ENCODE assay signal across 9 cellular contexts in the genomic region with DNA sequence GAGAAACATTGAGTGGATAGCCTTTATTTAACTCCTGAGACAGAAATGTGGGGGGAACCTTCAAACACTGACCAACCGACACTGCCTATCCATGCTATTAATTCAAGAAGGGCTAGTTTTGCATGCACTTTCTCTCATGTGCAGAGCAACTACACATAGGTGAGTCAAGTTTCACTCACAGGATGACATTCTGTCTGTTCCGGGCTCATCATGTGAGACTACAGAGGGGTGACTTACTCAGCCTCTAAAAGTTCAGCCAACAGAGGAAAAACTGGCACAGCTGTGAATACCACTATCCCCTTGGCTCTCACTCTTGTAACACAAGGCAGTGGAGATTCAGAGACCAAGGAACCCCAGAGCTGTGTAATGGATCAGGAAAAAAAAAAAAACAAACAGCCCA. TPM values are rescaled to one million over a fixed set of nuclear protein-coding genes. Genes with fewer than 3 reads are reported as not detected.
DNase-seq lines count a peak whose midpoint lies in the region; ATAC-seq and TF ChIP-seq lines count a peak whose summit lies in the region.
"Had no signal": no experiment of that assay in that cellular context is flagged by ENCODE, and none has a peak within 500 bp of the region (broad histone marks: within the 10 kb centered on the region; RNA-seq: fewer than 3 reads in every experiment).

No MANE protein-coding gene starts in this region.

- CTCF ChIA-PET in GM10248 (lab: Yijun Ruan, JAX): interaction anchor here (1.6 kb wide), 1 partner anchor 47 kb away, joined by 4 read pairs; no protein-coding TSS in a partner anchor

- H3K9me3 ChIP-seq in psoas muscle (no peaks in the 10 kb centered on the region), T-helper 17 cell (ENCODE audit: control insufficient read depth, low read length, poor library complexity, severe bottlenecking) (no peaks in the 10 kb centered on the region)

- ATAC-seq in GM19043 (IDR thresholded peaks at IDR 0.05; ENCODE audit: low read depth, unreplicated experiment) (peak; percentile 68), HG03060 (IDR thresholded peaks at IDR 0.05; ENCODE audit: low read depth, unreplicated experiment) (peak; percentile 56), psoas muscle (peak; percentile 61 to 74 (median 72)), HG03565 (IDR thresholded peaks at IDR 0.05; ENCODE audit: unreplicated experiment) (no peak), T-helper 17 cell (no peak)

- TF ChIP-seq CTCF in psoas muscle (IDR thresholded peaks at IDR 0.05) (no peak), GM10248 (IDR thresholded peaks at IDR 0.05; ENCODE audit: control extremely low read depth, extremely low read depth, low read depth, missing control alignments) (no peak)

- intact Hi-C loops in psoas muscle (cut with DNase I) (no loop called here), cardiac septum (cut with DNase I) (no loop called here)

- H3K27ac Mint-ChIP-seq in T-helper 17 cell: no peak overlapping the region

- H3K4me1 Mint-ChIP-seq in T-helper 17 cell: peaks cover 2% of the 10 kb centered on the region

- peaks cover 64% of the 10 kb centered on the region for H3K4me1 ChIP-seq in psoas muscle

- peaks cover 46% of the 10 kb centered on the region for H3K27me3 Mint-ChIP-seq in T-helper 17 cell

- peaks cover 0 to 37% of the 10 kb centered on the region in 2 donors for H3K36me3 ChIP-seq in psoas muscle (ENCODE audit: insufficient read depth in 1 of 2, low read depth in 1 of 2)

- WGBS in psoas muscle, 3 donors: 25 to 30% (median 27%) methylated on average over 2 of the region's 2 CpGs

- no peak overlapping the region for H3K4me3 ChIP-seq in psoas muscle

- peak; percentile 39 for DNase-seq in amniotic epithelial cell (ENCODE audit: low read depth)
- no peak for DNase-seq in psoas muscle
- no peak for DNase-seq in T-helper 17 cell
- DNase-seq in GM10248 (ENCODE audit: extremely low spot score): no peak
- DNase-seq in cardiac septum (ENCODE audit: low spot score): no peak
- DNase-seq: effector CD8-positive, alpha-beta T cell had no signal

- POLR2A ChIA-PET in GM10248 (lab: Yijun Ruan, JAX): no interaction called here

- H3K36me3 Mint-ChIP-seq in T-helper 17 cell (ENCODE audit: low read depth): no peaks in the 10 kb centered on the region

- peak overlapping the region; percentile 84 for H3K27ac ChIP-seq in psoas muscle

- H3K4me3 Mint-ChIP-seq in T-helper 17 cell: no peak overlapping the region

- H3K27me3 ChIP-seq in psoas muscle (ENCODE audit: insufficient read depth in 3 of 3, low read length in 2 of 3): no peaks in the 10 kb centered on the region

RNA-seq across cellular contexts. Expression of gene BEST3, which starts 13.3 kb away (rescaled TPM):
- 100 to 1,000 TPM; 141 to 181 (median 170) TPM for total RNA-seq in psoas muscle
- polyA plus RNA-seq in psoas muscle: 100 to 1,000 TPM in 1 of 3 donors, 10 to 100 TPM in 2; 41.8 to 134 (median 49.1) TPM
- total RNA-seq in T-helper 17 cell: under 1 TPM in 1 of 2 donors, not detected in 1; 0.44 TPM
- total RNA-seq in cardiac septum: 0.73 TPM

RNA-seq across cellular contexts. Expression of gene RAB3IP, which starts 52.9 kb away (rescaled TPM):
- total RNA-seq in psoas muscle (10 to 100 TPM; 17.2 to 22.6 (median 19.6) TPM), T-helper 17 cell (10 to 100 TPM; 26.6 TPM), cardiac septum (30.3 TPM)
- 10 to 100 TPM; 11.3 to 38.2 (median 17.6) TPM for polyA plus RNA-seq in psoas muscle

Comparison
In these comparisons a context has a peak if more than half of its experiments do, and no peak if none do; other contexts are left out.
1. ATAC-seq: peak in GM19043 (single experiment), HG03060 (single experiment) and psoas muscle (4 of 4); none in HG03565 (single experiment) and T-helper 17 cell (single experiment).
2. RNA of gene BEST3, which starts 13.3 kb away (total RNA-seq): 141 to 181 TPM in psoas muscle; 0.73 TPM in cardiac septum (single experiment) and 0.44 TPM in T-helper 17 cell; every median in the first group is over 10 times any median in the second.